Comparison of ENCODE assay signal across 10 cellular contexts in genomic region chr22:40180403-40180802, GRCh38. TPM values are rescaled to one million over a fixed set of nuclear protein-coding genes. Genes with fewer than 3 reads are reported as not detected.
DNase-seq lines count a peak whose midpoint lies in the region; FAIRE-seq and TF ChIP-seq lines count a peak whose summit lies in the region.
"Had no signal": no experiment of that assay in that cellular context is flagged by ENCODE, and none has a peak within 500 bp of the region (broad histone marks: within the 10 kb centered on the region; RNA-seq: fewer than 3 reads in every experiment).

No MANE protein-coding gene starts in this region.

- H3K9me3 Mint-ChIP-seq in CD8-positive, alpha-beta memory T cell: no peaks in the 10 kb centered on the region
- no peaks in the 10 kb centered on the region for H3K9me3 Mint-ChIP-seq in neural crest cell

- peak overlapping the region; percentile 30 to 83 (median 71) for H3K27ac Mint-ChIP-seq in CD8-positive, alpha-beta memory T cell
- H3K27ac Mint-ChIP-seq in neural crest cell (ENCODE audit: unreplicated experiment): peak overlapping the region; percentile 4

- CTCF ChIA-PET in CD8-positive, alpha-beta memory T cell (lab: Charles Lee): interaction anchor here (1.2 kb wide), 1 partner anchor 8 kb away, joined by 3 read pairs; no protein-coding TSS in a partner anchor

- no peak overlapping the region for H3K27ac ChIP-seq in CD8-positive, alpha-beta memory T cell (ENCODE audit: low read depth, low read length)
- H3K27ac ChIP-seq in coronary artery: no peak overlapping the region
- H3K27ac ChIP-seq in Peyer's patch: peak overlapping the region in 2 of 4 donors; percentile 77 to 84

- no peaks in the 10 kb centered on the region for H3K27me3 Mint-ChIP-seq in CD8-positive, alpha-beta memory T cell
- H3K27me3 Mint-ChIP-seq in neural crest cell (ENCODE audit: low read depth): no peaks in the 10 kb centered on the region

- no peak for DNase-seq in CD8-positive, alpha-beta memory T cell
- DNase-seq in MG63 (no peak), coronary artery (ENCODE audit: low spot score) (no peak), neural crest cell (ENCODE audit: low read depth, low spot score) (no peak), NCI-H82 (lab: John Stamatoyannopoulos, UW) (no peak), Peyer's patch (no peak), HTR-8/SVneo (ENCODE audit: insufficient read length, low spot score) (no peak), activated gamma-delta T cell (lab: John Stamatoyannopoulos, UW) (no peak)
- DNase-seq: cortex of kidney, NCI-H1092 had no signal

- FAIRE-seq in HTR-8/SVneo (lab: Jason Lieb, UNC): no peak

- peaks cover 70 to 91% (median 81%) of the 10 kb centered on the region in 3 donors for H3K4me1 Mint-ChIP-seq in CD8-positive, alpha-beta memory T cell
- H3K4me1 Mint-ChIP-seq in neural crest cell: peaks cover 66% of the 10 kb centered on the region

- no peaks in the 10 kb centered on the region for H3K27me3 ChIP-seq in CD8-positive, alpha-beta memory T cell (ENCODE audit: insufficient read depth, low read length, poor library complexity, severe bottlenecking)
- H3K27me3 ChIP-seq in MG63 (no peaks in the 10 kb centered on the region), Peyer's patch (no peaks in the 10 kb centered on the region)

- H3K4me3 Mint-ChIP-seq in CD8-positive, alpha-beta memory T cell: peak overlapping the region; percentile 54 to 93 (median 84)
- peak overlapping the region; percentile 89 for H3K4me3 Mint-ChIP-seq in neural crest cell

- H3K4me3 ChIP-seq in CD8-positive, alpha-beta memory T cell (ENCODE audit: low read length): no peak overlapping the region
- H3K4me3 ChIP-seq in MG63 (peak overlapping the region; percentile 69), coronary artery (peak overlapping the region; percentile 83), Peyer's patch (peak overlapping the region in 2 of 4 donors; percentile 17 to 68)

- no peaks in the 10 kb centered on the region for H3K36me3 ChIP-seq in CD8-positive, alpha-beta memory T cell (ENCODE audit: insufficient read depth, low read length)
- H3K36me3 ChIP-seq in MG63 (no peaks in the 10 kb centered on the region), Peyer's patch (no peaks in the 10 kb centered on the region)

- peaks cover 76% of the 10 kb centered on the region for H3K4me1 ChIP-seq in CD8-positive, alpha-beta memory T cell (ENCODE audit: insufficient read depth, low read length)
- H3K4me1 ChIP-seq in Peyer's patch: peaks cover 0 to 75% (median 4%) of the 10 kb centered on the region in 4 donors

- POLR2A ChIA-PET in CD8-positive, alpha-beta memory T cell (lab: Charles Lee): interaction anchor here (2.2 kb wide), 1 partner anchor 136 kb away, joined by 7 read pairs; no protein-coding TSS in a partner anchor

- H3K9me3 ChIP-seq in CD8-positive, alpha-beta memory T cell (ENCODE audit: low read length): no peaks in the 10 kb centered on the region
- H3K9me3 ChIP-seq in MG63: no peaks in the 10 kb centered on the region
- no peaks in the 10 kb centered on the region for H3K9me3 ChIP-seq in Peyer's patch

- H3K36me3 Mint-ChIP-seq in CD8-positive, alpha-beta memory T cell: peaks cover 0 to 10% (median 6%) of the 10 kb centered on the region in 3 donors
- H3K36me3 Mint-ChIP-seq in neural crest cell (ENCODE audit: low read depth): no peaks in the 10 kb centered on the region

- no peak for TF ChIP-seq CTCF in coronary artery (IDR thresholded peaks at IDR 0.05)
- no peak for TF ChIP-seq CTCF in neural crest cell (conservative IDR thresholded peaks at IDR 0.05)
- TF ChIP-seq CTCF in Peyer's patch (IDR thresholded peaks at IDR 0.05): no peak

- TF ChIP-seq POLR2A in Peyer's patch (IDR thresholded peaks at IDR 0.05): no peak

RNA-seq across cellular contexts. Expression of gene TNRC6B, which starts 2.7 kb away (rescaled TPM):
- total RNA-seq in CD8-positive, alpha-beta memory T cell: 10 to 100 TPM; 32.8 to 37.8 TPM
- 109 TPM for polyA plus RNA-seq in CD8-positive, alpha-beta memory T cell
- total RNA-seq in MG63 (2014; rRNA removed; shearing (Covaris generic); ENCODE audit: low replicate concordance): 4.2 and 5.1 TPM in 2 replicates
- total RNA-seq in neural crest cell (36.8 and 42.8 TPM in 2 replicates), Peyer's patch (100 to 1,000 TPM in 1 of 4 donors, 10 to 100 TPM in 3; 43.6 to 169 (median 54.0) TPM)
